11 cellular contexts compared by ENCODE assay signal in the genomic region with DNA sequence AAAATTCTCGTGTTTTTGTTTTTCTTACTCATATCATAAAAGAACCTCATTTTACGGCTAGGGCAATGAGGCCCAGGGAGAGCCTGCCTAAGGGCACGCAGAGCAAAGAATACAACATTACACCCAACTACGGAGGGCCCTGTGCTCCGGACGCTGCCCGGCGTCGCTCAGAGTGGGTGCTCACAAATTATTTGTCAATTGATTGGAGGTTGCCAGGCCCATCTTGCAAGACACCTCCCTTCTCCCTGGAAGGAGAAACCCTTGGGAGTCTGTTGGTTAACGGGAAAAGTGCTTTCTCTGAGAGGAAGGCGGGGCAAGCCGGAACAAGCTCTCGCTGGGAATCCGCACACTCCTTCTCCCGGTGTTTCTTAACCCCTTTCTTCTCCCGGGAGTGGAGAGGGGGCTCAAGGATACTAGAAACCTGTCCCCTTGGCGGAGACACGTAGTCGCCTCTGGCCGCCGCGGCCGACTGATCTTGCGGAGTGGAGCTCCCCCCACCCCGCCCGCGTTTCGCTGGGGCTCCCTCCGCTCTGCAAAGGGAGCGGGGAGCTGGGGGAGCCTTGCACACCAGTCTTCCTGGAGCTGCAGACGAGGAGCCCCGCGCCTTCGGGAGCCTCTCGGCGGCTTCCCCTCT.
A peak's percentile ranks its signal among the peaks of the same experiment; 100 is the strongest.
DNase-seq lines count a peak whose midpoint lies in the region; ATAC-seq and TF ChIP-seq lines count a peak whose summit lies in the region.
"Had no signal": no experiment of that assay in that cellular context is flagged by ENCODE, and none has a peak within 500 bp of the region (broad histone marks: within the 10 kb centered on the region; RNA-seq: fewer than 3 reads in every experiment).

No MANE protein-coding gene starts in this region.

- no peak for TF ChIP-seq CTCF in esophagus squamous epithelium (IDR thresholded peaks at IDR 0.05)
- TF ChIP-seq CTCF in thoracic aorta (IDR thresholded peaks at IDR 0.05), result no peak

- H3K27ac ChIP-seq in SK-N-MC, result no peak overlapping the region
- no peak overlapping the region for H3K27ac ChIP-seq in esophagus squamous epithelium
- H3K27ac ChIP-seq in muscle layer of duodenum (ENCODE audit: low read length), result no peak overlapping the region
- no peak overlapping the region for H3K27ac ChIP-seq in thoracic aorta
- H3K27ac ChIP-seq: epithelial cell of prostate, SJSA1 had no signal

- no peak for DNase-seq in SK-N-MC (ENCODE audit: low read depth, low spot score)
- DNase-seq in esophagus squamous epithelium (lab: John Stamatoyannopoulos, UW), result no peak
- DNase-seq in thoracic aorta (ENCODE audit: low spot score), result no peak
- no peak for DNase-seq in ureter (ENCODE audit: low spot score)
- DNase-seq: stimulated activated naive CD4-positive, alpha-beta T cell had no signal

- H3K4me1 ChIP-seq in esophagus squamous epithelium (peaks cover 0 to 35% (median 15%) of the 10 kb centered on the region in 3 donors), muscle layer of duodenum (ENCODE audit: control insufficient read depth in 1 of 2, insufficient read depth in 2 of 2, low read length in 2 of 2) (peaks cover 0 to 31% of the 10 kb centered on the region in 2 donors), thoracic aorta (ENCODE audit: control insufficient read depth in 1 of 2, low read depth in 2 of 2) (peaks cover 5 to 18% of the 10 kb centered on the region in 2 donors)
- H3K4me1 ChIP-seq: SJSA1 had no signal

- intact Hi-C loops in esophagus squamous epithelium (cut with DNase I), result no loop called here

- H3K4me3 ChIP-seq in SK-N-MC, result peak overlapping the region; percentile 46; the same call in 1 of the 2 replicates
- H3K4me3 ChIP-seq in esophagus squamous epithelium, result peak overlapping the region; percentile 22 to 65 (median 37)
- peak overlapping the region; percentile 38 to 72 for H3K4me3 ChIP-seq in muscle layer of duodenum (ENCODE audit: low read depth in 1 of 2, low read length in 2 of 2)
- H3K4me3 ChIP-seq in thoracic aorta, result peak overlapping the region; percentile 65
- H3K4me3 ChIP-seq: SJSA1 had no signal

- ATAC-seq in thoracic aorta (ENCODE audit: insufficient number of reproducible peaks, low FRiP score, low read depth), result no peak
- no peak for ATAC-seq in GM21723 (IDR thresholded peaks at IDR 0.05; ENCODE audit: unreplicated experiment)
- ATAC-seq in HG03039 (IDR thresholded peaks at IDR 0.05; ENCODE audit: unreplicated experiment), result no peak
- ATAC-seq in GM18907 (IDR thresholded peaks at IDR 0.05; ENCODE audit: unreplicated experiment), result no peak

- no peak overlapping the region for H3K9ac ChIP-seq in SK-N-MC (ENCODE audit: insufficient read length)

- H3K9me3 ChIP-seq in SK-N-MC (ENCODE audit: low read depth, low read length) (no peaks in the 10 kb centered on the region), esophagus squamous epithelium (no peaks in the 10 kb centered on the region), muscle layer of duodenum (ENCODE audit: control insufficient read depth in 1 of 2, low read length in 2 of 2) (no peaks in the 10 kb centered on the region), thoracic aorta (no peaks in the 10 kb centered on the region)

- TF ChIP-seq POLR2A in esophagus squamous epithelium (IDR thresholded peaks at IDR 0.05), result no peak

- WGBS in esophagus squamous epithelium, 2 donors, result 1 to 6% methylated on average over 16 of the region's 36 CpGs

- H3K36me3 ChIP-seq in SK-N-MC (ENCODE audit: insufficient read depth, low read length) (no peaks in the 10 kb centered on the region), esophagus squamous epithelium (no peaks in the 10 kb centered on the region), muscle layer of duodenum (ENCODE audit: control insufficient read depth in 1 of 2, insufficient read depth in 2 of 2, low read length in 2 of 2) (no peaks in the 10 kb centered on the region), thoracic aorta (no peaks in the 10 kb centered on the region)
- H3K36me3 ChIP-seq: SJSA1 had no signal

- H3K27me3 ChIP-seq in esophagus squamous epithelium (peaks cover 0 to 93% (median 6%) of the 10 kb centered on the region in 4 donors), muscle layer of duodenum (ENCODE audit: low read depth, low read length) (peaks cover 28% of the 10 kb centered on the region), thoracic aorta (replicated peaks; ENCODE audit: insufficient read depth) (no peaks in the 10 kb centered on the region)
